ENCODE assay signal across 8 cellular contexts in genomic region chr3:123584988-123585937, GRCh38. TPM values are rescaled to one million over a fixed set of nuclear protein-coding genes. Genes with fewer than 3 reads are reported as not detected.
DNase-seq lines count a peak whose midpoint lies in the region; ATAC-seq, FAIRE-seq and TF ChIP-seq lines count a peak whose summit lies in the region.

TSS of gene HACD2 (minus strand) at chr3:123585053. CDS start at chr3:123585027, 26 bp downstream.

- WGBS in esophagus squamous epithelium, 2 donors, result 0% methylated on average over 22 to 35 of the region's 54 CpGs

- peak; percentile 91 for ATAC-seq in GM21786 (IDR thresholded peaks at IDR 0.05; ENCODE audit: unreplicated experiment)
- peak; percentile 96 to 97 for ATAC-seq in activated T-cell treated with anti-CD3 and anti-CD28 coated beads, Interleukin-2, amount 50 U/mL, for 72 hours (replicated peaks in 1 of 2)

- TF ChIP-seq POLR2A in esophagus squamous epithelium (IDR thresholded peaks at IDR 0.05), result peak in 3 of 4 donors; percentile 31 to 86 (median 76)

- FAIRE-seq in RCC 7860 (lab: Jason Lieb, UNC), result peak; percentile 74

- H3K9me3 Mint-ChIP-seq in activated T-cell treated with anti-CD3 and anti-CD28 coated beads, Interleukin-2, amount 50 U/mL, for 72 hours, result peaks cover 4% of the 10 kb centered on the region in 2 donors

- peak within 1 kb of the TSS; percentile 89 to 98 (median 93) for H3K4me3 ChIP-seq in esophagus squamous epithelium

- DNase-seq in DMS79 (lab: John Stamatoyannopoulos, UW) (peak; percentile 96), RCC 7860 (ENCODE audit: low spot score) (peak; percentile 93), esophagus squamous epithelium (lab: John Stamatoyannopoulos, UW) (peak; percentile 72), myocyte (ENCODE audit: low read depth) (peak; percentile 98)
- DNase-seq in activated T-cell treated with anti-CD3 and anti-CD28 coated beads, Interleukin-2, amount 50 U/mL, for 72 hours, result peak; percentile 97
- peak; percentile 87 to 93 for DNase-seq in stimulated activated CD8-positive, alpha-beta memory T cell treated with anti-CD3 and anti-CD28 coated beads, Interleukin-7, amount 100 ng/mL, for 48 hours (ENCODE audit: extremely low read depth in 1 of 2, low read depth in 1 of 2)

- peak in 2 of 6 experiments; percentile 1 to 12 for TF ChIP-seq CTCF in esophagus squamous epithelium (IDR thresholded peaks at IDR 0.05)

- H3K27ac Mint-ChIP-seq in activated T-cell treated with anti-CD3 and anti-CD28 coated beads, Interleukin-2, amount 50 U/mL, for 72 hours, result peak within 1 kb of the TSS; percentile 83

- intact Hi-C loops in esophagus squamous epithelium (cut with DNase I), result no loop called here

- peaks cover 5 to 14% of the 10 kb centered on the region in 2 donors for H3K36me3 Mint-ChIP-seq in activated T-cell treated with anti-CD3 and anti-CD28 coated beads, Interleukin-2, amount 50 U/mL, for 72 hours (ENCODE audit: insufficient read depth in 2 of 2)

- H3K9me3 ChIP-seq in KOPT-K1 (ENCODE audit: insufficient read depth, low read length, poor library complexity, severe bottlenecking), result peaks cover 31% of the 10 kb centered on the region
- H3K9me3 ChIP-seq in esophagus squamous epithelium, result no peaks in the 10 kb centered on the region

- no peak within 1 kb of the TSS for H3K4me3 Mint-ChIP-seq in activated T-cell treated with anti-CD3 and anti-CD28 coated beads, Interleukin-2, amount 50 U/mL, for 72 hours

- H3K36me3 ChIP-seq in KOPT-K1 (ENCODE audit: insufficient read depth, low read length), result peaks cover 20% of the 10 kb centered on the region
- H3K36me3 ChIP-seq in esophagus squamous epithelium, result peaks cover 0 to 17% (median 0%) of the 10 kb centered on the region in 3 donors

- H3K4me1 Mint-ChIP-seq in activated T-cell treated with anti-CD3 and anti-CD28 coated beads, Interleukin-2, amount 50 U/mL, for 72 hours (ENCODE audit: low read depth), result peaks cover 32% of the 10 kb centered on the region

- H3K27ac ChIP-seq in KOPT-K1 (ENCODE audit: low read depth, low read length, poor library complexity, severe bottlenecking) (peak within 1 kb of the TSS; percentile 85), esophagus squamous epithelium (peak within 1 kb of the TSS; percentile 93 to 97 (median 96))

- no peaks in the 10 kb centered on the region for H3K27me3 Mint-ChIP-seq in activated T-cell treated with anti-CD3 and anti-CD28 coated beads, Interleukin-2, amount 50 U/mL, for 72 hours (ENCODE audit: low read depth)

- H3K27me3 ChIP-seq in esophagus squamous epithelium, result no peaks in the 10 kb centered on the region

- peaks cover 0 to 45% (median 17%) of the 10 kb centered on the region in 3 donors for H3K4me1 ChIP-seq in esophagus squamous epithelium

RNA-seq across cellular contexts. Expression of gene HACD2, which starts in this region (rescaled TPM):
- 10 to 100 TPM; 27.1 to 30.0 TPM for total RNA-seq in activated T-cell treated with anti-CD3 and anti-CD28 coated beads, Interleukin-2, amount 50 U/mL, for 72 hours
- total RNA-seq in esophagus squamous epithelium, result 10 to 100 TPM; 28.4 to 46.6 (median 34.9) TPM
- total RNA-seq in myocyte, result 14.4 and 17.3 TPM in 2 replicates
- polyA plus RNA-seq in myocyte (2012), result 21.0 TPM

Comparison
In these comparisons a context has a peak if more than half of its experiments do, and no peak if none do; other contexts are left out.
1. Peak in every context shown above with its lines: DNase-seq, ATAC-seq, H3K4me3 ChIP-seq and H3K27ac ChIP-seq.